In genomic region chr14:99966436-99966835, GRCh38 we compare ENCODE assay signal across 1 cellular context.
TF ChIP-seq lines count a peak whose summit lies in the region.

No MANE protein-coding gene starts in this region.

TF ChIP-seq in GM23338, 12 proteins besides CTCF, POLR2A, EP300 and RAD21 (continued from another document):
- no peak for TF ChIP-seq ZNF462 (CRISPR knock-in tag; IDR thresholded peaks at IDR 0.05)
- no peak for TF ChIP-seq NANOG (IDR thresholded peaks at IDR 0.05; ENCODE audit: borderline replicate concordance)
- TF ChIP-seq EZH2 (IDR thresholded peaks at IDR 0.05; ENCODE audit: low read depth, unreplicated experiment): no peak
